17 cellular contexts compared by ENCODE assay signal in genomic region chr6:125886914-125887313, GRCh38.
"Had no signal": no experiment of that assay in that cellular context is flagged by ENCODE, and none has a peak within 500 bp of the region (broad histone marks: within the 10 kb centered on the region; RNA-seq: fewer than 3 reads in every experiment).

No MANE protein-coding gene starts in this region.

- ATAC-seq: activated CD8-positive, alpha-beta T cell treated with anti-CD3 and anti-CD28 coated beads for 36 hours; activated naive CD8-positive, alpha-beta T cell treated with anti-CD3 and anti-CD28 coated beads, Interleukin-2, amount 50 U/mL, for 24 hours; gastrocnemius medialis; left lung; mucosa of descending colon; naive thymus-derived CD4-positive, alpha-beta T cell had no signal

- DNase-seq: activated CD8-positive, alpha-beta T cell treated with anti-CD3 and anti-CD28 coated beads for 36 hours; activated naive CD4-positive, alpha-beta T cell treated with anti-CD3 and anti-CD28 coated beads for 36 hours; activated naive CD8-positive, alpha-beta T cell treated with anti-CD3 and anti-CD28 coated beads, Interleukin-2, amount 50 U/mL, for 24 hours; activated T-cell treated with anti-CD3 and anti-CD28 coated beads, Interleukin-2, amount 50 U/mL, for 1 hour; aorta; brain microvascular endothelial cell; central memory CD4-positive, alpha-beta T cell; colonic mucosa; gastrocnemius medialis; head of caudate nucleus; left lung; mammary epithelial cell; mucosa of descending colon; naive thymus-derived CD4-positive, alpha-beta T cell; stimulated activated CD4-positive, alpha-beta T cell treated with anti-CD3 and anti-CD28 coated beads, Interleukin-2, amount 100 ng/mL, for 24 hours; stimulated activated naive CD4-positive, alpha-beta T cell treated with Interleukin-2 at 50 U/mL for 16 hours; thyroid gland had no signal
